In the genomic region with DNA sequence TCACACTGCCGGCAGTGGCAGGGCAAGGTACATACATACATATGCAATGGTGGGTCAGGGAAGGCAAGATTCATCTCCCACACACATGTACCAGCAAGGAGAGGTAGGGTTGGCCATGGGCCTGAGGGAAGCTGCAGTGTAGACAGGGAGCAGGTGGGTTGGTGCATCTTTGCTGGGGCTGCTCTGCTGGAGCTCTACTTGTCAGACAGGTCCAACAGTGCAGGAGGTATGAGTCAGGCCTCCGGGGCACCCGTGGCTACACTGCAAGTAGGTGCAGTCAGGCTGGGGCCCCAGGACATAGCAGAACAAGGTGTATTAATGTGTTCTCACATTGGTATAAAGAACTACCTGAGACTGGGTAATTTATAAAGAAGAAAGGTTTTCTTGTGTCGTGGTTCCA, we compare ENCODE assay signal across 1 cellular context.
TF ChIP-seq lines count a peak whose summit lies in the region.

No MANE protein-coding gene starts in this region.

TF ChIP-seq in GM23338, 12 proteins besides CTCF, POLR2A, EP300 and RAD21 (continued from another document):
- TF ChIP-seq, protein P1, sequence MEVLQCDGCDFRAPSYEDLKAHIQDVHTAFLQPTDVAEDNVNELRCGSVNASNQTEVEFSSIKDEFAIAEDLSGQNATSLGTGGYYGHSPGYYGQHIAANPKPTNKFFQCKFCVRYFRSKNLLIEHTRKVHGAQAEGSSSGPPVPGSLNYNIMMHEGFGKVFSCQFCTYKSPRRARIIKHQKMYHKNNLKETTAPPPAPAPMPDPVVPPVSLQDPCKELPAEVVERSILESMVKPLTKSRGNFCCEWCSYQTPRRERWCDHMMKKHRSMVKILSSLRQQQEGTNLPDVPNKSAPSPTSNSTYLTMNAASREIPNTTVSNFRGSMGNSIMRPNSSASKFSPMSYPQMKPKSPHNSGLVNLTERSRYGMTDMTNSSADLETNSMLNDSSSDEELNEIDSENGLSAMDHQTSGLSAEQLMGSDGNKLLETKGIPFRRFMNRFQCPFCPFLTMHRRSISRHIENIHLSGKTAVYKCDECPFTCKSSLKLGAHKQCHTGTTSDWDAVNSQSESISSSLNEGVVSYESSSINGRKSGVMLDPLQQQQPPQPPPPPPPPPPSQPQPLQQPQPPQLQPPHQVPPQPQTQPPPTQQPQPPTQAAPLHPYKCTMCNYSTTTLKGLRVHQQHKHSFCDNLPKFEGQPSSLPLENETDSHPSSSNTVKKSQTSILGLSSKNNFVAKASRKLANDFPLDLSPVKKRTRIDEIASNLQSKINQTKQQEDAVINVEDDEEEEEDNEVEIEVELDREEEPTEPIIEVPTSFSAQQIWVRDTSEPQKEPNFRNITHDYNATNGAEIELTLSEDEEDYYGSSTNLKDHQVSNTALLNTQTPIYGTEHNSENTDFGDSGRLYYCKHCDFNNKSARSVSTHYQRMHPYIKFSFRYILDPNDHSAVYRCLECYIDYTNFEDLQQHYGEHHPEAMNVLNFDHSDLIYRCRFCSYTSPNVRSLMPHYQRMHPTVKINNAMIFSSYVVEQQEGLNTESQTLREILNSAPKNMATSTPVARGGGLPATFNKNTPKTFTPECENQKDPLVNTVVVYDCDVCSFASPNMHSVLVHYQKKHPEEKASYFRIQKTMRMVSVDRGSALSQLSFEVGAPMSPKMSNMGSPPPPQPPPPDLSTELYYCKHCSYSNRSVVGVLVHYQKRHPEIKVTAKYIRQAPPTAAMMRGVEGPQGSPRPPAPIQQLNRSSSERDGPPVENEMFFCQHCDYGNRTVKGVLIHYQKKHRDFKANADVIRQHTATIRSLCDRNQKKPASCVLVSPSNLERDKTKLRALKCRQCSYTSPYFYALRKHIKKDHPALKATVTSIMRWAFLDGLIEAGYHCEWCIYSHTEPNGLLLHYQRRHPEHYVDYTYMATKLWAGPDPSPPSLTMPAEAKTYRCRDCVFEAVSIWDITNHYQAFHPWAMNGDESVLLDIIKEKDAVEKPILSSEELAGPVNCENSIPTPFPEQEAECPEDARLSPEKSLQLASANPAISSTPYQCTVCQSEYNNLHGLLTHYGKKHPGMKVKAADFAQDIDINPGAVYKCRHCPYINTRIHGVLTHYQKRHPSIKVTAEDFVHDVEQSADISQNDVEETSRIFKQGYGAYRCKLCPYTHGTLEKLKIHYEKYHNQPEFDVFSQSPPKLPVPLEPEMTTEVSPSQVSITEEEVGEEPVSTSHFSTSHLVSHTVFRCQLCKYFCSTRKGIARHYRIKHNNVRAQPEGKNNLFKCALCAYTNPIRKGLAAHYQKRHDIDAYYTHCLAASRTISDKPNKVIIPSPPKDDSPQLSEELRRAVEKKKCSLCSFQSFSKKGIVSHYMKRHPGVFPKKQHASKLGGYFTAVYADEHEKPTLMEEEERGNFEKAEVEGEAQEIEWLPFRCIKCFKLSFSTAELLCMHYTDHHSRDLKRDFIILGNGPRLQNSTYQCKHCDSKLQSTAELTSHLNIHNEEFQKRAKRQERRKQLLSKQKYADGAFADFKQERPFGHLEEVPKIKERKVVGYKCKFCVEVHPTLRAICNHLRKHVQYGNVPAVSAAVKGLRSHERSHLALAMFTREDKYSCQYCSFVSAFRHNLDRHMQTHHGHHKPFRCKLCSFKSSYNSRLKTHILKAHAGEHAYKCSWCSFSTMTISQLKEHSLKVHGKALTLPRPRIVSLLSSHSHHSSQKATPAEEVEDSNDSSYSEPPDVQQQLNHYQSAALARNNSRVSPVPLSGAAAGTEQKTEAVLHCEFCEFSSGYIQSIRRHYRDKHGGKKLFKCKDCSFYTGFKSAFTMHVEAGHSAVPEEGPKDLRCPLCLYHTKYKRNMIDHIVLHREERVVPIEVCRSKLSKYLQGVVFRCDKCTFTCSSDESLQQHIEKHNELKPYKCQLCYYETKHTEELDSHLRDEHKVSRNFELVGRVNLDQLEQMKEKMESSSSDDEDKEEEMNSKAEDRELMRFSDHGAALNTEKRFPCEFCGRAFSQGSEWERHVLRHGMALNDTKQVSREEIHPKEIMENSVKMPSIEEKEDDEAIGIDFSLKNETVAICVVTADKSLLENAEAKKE (CRISPR knock-in tag; IDR thresholded peaks at IDR 0.05): no peak
TF ChIP-seq in GM23338: peak in this region for 0.
